ENCODE assay signal across 9 cellular contexts in the genomic region with DNA sequence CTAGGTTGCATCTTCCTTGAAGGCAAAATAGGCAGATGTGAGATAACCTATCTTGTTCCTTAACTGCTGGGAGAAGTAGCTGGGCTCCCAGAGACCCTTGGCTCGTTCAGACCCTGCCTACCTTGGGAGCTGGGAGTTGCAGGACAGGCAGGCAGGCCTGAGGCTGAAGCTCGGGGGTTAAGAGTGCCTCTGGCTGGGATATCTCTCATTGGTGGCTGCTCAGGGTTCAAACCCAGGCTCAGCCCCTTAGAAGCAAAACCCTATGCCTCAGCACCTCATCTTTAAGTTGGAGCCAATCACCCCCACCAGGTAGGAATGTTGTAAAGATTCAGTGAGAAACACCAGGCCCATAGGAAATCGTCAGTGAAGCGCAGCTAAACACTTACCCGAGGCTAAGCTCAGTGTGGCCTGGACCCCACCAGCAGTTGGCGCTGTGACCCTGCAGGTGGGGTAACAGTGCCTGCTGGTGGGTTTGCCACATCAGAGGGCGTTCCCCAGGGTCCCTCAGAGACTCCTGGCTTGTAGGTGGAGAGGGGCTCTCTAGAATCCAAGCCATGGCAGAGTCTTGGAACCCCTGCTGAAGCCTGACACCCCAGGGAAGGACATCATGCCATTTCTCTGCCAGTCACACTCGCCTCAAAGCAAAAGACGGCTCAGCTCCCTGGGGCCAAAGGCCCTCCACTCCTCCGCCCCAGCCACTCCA. TPM values are rescaled to one million over a fixed set of nuclear protein-coding genes. Genes with fewer than 3 reads are reported as not detected.
DNase-seq lines count a peak whose midpoint lies in the region; ATAC-seq and TF ChIP-seq lines count a peak whose summit lies in the region.
"Had no signal": no experiment of that assay in that cellular context is flagged by ENCODE, and none has a peak within 500 bp of the region (broad histone marks: within the 10 kb centered on the region; RNA-seq: fewer than 3 reads in every experiment).

No MANE protein-coding gene starts in this region.

- peak; percentile 3 for DNase-seq in DMS79 treated with DMSO at 0.1 percent for 48 hours (lab: John Stamatoyannopoulos, UW)
- DNase-seq in DMS79 (lab: John Stamatoyannopoulos, UW): no peak
- peak; percentile 45 for DNase-seq in NCI-H345 (lab: John Stamatoyannopoulos, UW)
- peak; percentile 83 for DNase-seq in activated CD8-positive, alpha-beta memory T cell treated with anti-CD3 and anti-CD28 coated beads for 24 hours
- peak; percentile 83 for DNase-seq in endothelial cell (ENCODE audit: low spot score)
- DNase-seq in middle frontal gyrus (ENCODE audit: extremely low spot score, low spot score): peak; percentile 4
- DNase-seq in stimulated activated CD8-positive, alpha-beta memory T cell treated with anti-CD3 and anti-CD28 coated beads, Interleukin-4, amount 100 ng/mL, for 4 hours (ENCODE audit: low read depth in 2 of 2, low spot score in 1 of 2): peak; percentile 17 to 18

- H3K9me3 Mint-ChIP-seq in endothelial cell (ENCODE audit: unreplicated experiment): no peaks in the 10 kb centered on the region

- no peak overlapping the region for H3K4me3 Mint-ChIP-seq in endothelial cell (ENCODE audit: unreplicated experiment)

- H3K27me3 Mint-ChIP-seq in endothelial cell (ENCODE audit: unreplicated experiment): peaks cover 2% of the 10 kb centered on the region

- no peak overlapping the region for H3K27ac Mint-ChIP-seq in endothelial cell (ENCODE audit: unreplicated experiment)

- H3K36me3 Mint-ChIP-seq in endothelial cell (ENCODE audit: low read depth, unreplicated experiment): no peaks in the 10 kb centered on the region

- TF ChIP-seq CTCF in endothelial cell (IDR thresholded peaks at IDR 0.05; ENCODE audit: unreplicated experiment): peak; percentile 68

- peak; percentile 76 for ATAC-seq in HG02642 (IDR thresholded peaks at IDR 0.05; ENCODE audit: poor library complexity, unreplicated experiment)

- no peaks in the 10 kb centered on the region for H3K4me1 Mint-ChIP-seq in endothelial cell (ENCODE audit: unreplicated experiment)

RNA-seq across cellular contexts. Expression of gene GPR17, which starts 54.6 kb away (rescaled TPM):
- 0.15 TPM for total RNA-seq in endothelial cell (ENCODE audit: unreplicated experiment)
- total RNA-seq: ovary had no signal

RNA-seq across cellular contexts. Expression of gene MYO7B, which starts 55.9 kb away (rescaled TPM):
- total RNA-seq in endothelial cell (ENCODE audit: unreplicated experiment): 0.90 TPM
